ENCODE assay signal across 8 cellular contexts in the genomic region with DNA sequence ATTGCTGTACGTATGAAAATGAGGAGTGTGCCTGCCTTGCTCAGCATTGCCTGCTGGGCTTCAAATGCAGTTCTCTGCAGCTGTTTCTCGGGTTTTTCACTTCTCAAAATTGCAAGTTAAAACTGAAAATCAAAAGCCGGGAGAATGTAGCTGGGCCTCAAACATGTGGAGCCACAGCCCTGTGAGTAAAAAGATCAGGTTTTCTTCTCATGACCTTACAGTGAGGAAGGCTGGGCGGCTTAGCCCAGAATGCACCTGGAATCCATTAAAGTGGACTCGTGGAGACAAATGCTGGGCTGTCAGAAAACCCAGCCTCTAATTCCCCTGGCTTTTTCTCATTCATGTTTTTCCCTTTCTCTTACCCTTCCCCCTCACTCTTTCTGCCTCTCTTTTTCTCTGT. TPM values are rescaled to one million over a fixed set of nuclear protein-coding genes. Genes with fewer than 3 reads are reported as not detected.
A peak's percentile ranks its signal among the peaks of the same experiment; 100 is the strongest.
DNase-seq lines count a peak whose midpoint lies in the region; ATAC-seq, FAIRE-seq and TF ChIP-seq lines count a peak whose summit lies in the region.

No MANE protein-coding gene starts in this region.

- FAIRE-seq in D721Med (lab: Jason Lieb, UNC), result no peak

- H3K4me1 ChIP-seq in OCI-LY3 (ENCODE audit: low read length), result peaks cover 81% of the 10 kb centered on the region
- H3K4me1 ChIP-seq in lower lobe of right lung, result peaks cover 24% of the 10 kb centered on the region

- peak overlapping the region; percentile 82 for H3K9ac ChIP-seq in OCI-LY3 (ENCODE audit: low read length)

- peak overlapping the region; percentile 91 for H3K4me2 ChIP-seq in OCI-LY3 (ENCODE audit: low read length)

- no peaks in the 10 kb centered on the region for H4K20me1 ChIP-seq in OCI-LY3 (ENCODE audit: insufficient read depth, low read length)

- no peak for TF ChIP-seq CTCF in OCI-LY3 (IDR thresholded peaks at IDR 0.05; ENCODE audit: low read depth, low read length)
- no peak for TF ChIP-seq CTCF in lower lobe of right lung (IDR thresholded peaks at IDR 0.05)
- TF ChIP-seq CTCF in D721Med (IDR thresholded peaks at IDR 0.05; ENCODE audit: insufficient read depth, missing control alignments), result no peak
- no peak for TF ChIP-seq CTCF in RWPE1 (conservative IDR thresholded peaks at IDR 0.05; ENCODE audit: low read depth)

- H3K36me3 ChIP-seq in OCI-LY3 (replicated peaks; ENCODE audit: low read depth, low read length) (peaks cover 23% of the 10 kb centered on the region), lower lobe of right lung (no peaks in the 10 kb centered on the region)

- H3K27ac ChIP-seq in OCI-LY3 (ENCODE audit: low read length) (peak overlapping the region; percentile 100), lower lobe of right lung (peak overlapping the region; percentile 33), RWPE1 (no peak overlapping the region)

- no peaks in the 10 kb centered on the region for H3K27me3 ChIP-seq in OCI-LY3 (ENCODE audit: low read depth, low read length)
- no peaks in the 10 kb centered on the region for H3K27me3 ChIP-seq in lower lobe of right lung (ENCODE audit: low read depth)

- H3K79me2 ChIP-seq in OCI-LY3 (ENCODE audit: low read length), result peaks cover 90% of the 10 kb centered on the region

- POLR2A ChIA-PET in RWPE1 (lab: Yijun Ruan, JAX; ENCODE audit: low non-redundant PET), result no interaction called here

- H2AFZ ChIP-seq in OCI-LY3 (ENCODE audit: low read depth, low read length), result no peak overlapping the region

- peak; percentile 58 for ATAC-seq in GM18502 (IDR thresholded peaks at IDR 0.05; ENCODE audit: poor library complexity, unreplicated experiment)
- peak; percentile 64 for ATAC-seq in HG02588 (IDR thresholded peaks at IDR 0.05; ENCODE audit: unreplicated experiment)
- ATAC-seq in lower lobe of right lung, result no peak

- intact Hi-C loops in lower lobe of right lung (cut with DNase I), result no loop called here

- H3K9me3 ChIP-seq in OCI-LY3 (ENCODE audit: insufficient read depth, low read length) (no peaks in the 10 kb centered on the region), lower lobe of right lung (no peaks in the 10 kb centered on the region)

- H3K4me3 ChIP-seq in OCI-LY3 (ENCODE audit: low read length) (peak overlapping the region; percentile 53), lower lobe of right lung (peak overlapping the region; percentile 7)

- DNase-seq in lower lobe of right lung (no peak), activated gamma-delta T cell treated with Interleukin-2 at 50 U/mL for 16 hours (no peak), NCI-H524 treated with DMSO at 0.1 percent for 48 hours (lab: John Stamatoyannopoulos, UW) (no peak), D721Med (ENCODE audit: insufficient read length, low spot score) (no peak), RWPE1 (ENCODE audit: low spot score) (no peak)

- CTCF ChIA-PET in RWPE1 (lab: Yijun Ruan, JAX), result interaction anchor here (0.8 kb wide), 1 partner anchor 255 kb away, joined by 4 read pairs; no protein-coding TSS in a partner anchor

RNA-seq across cellular contexts. Expression of gene DSE, which starts 34.4 kb away (rescaled TPM):
- 59.7 TPM for total RNA-seq in lower lobe of right lung

RNA-seq across cellular contexts. Expression of gene CALHM6, which starts 56.0 kb away (rescaled TPM):
- 9.1 TPM for total RNA-seq in lower lobe of right lung

Comparison
In these comparisons a context has a peak if more than half of its experiments do, and no peak if none do; other contexts are left out.
1. ATAC-seq: peak in GM18502 (single experiment) and HG02588 (single experiment); none in lower lobe of right lung (0 of 2).